Comparison of ENCODE assay signal across 25 cellular contexts in the genomic region with DNA sequence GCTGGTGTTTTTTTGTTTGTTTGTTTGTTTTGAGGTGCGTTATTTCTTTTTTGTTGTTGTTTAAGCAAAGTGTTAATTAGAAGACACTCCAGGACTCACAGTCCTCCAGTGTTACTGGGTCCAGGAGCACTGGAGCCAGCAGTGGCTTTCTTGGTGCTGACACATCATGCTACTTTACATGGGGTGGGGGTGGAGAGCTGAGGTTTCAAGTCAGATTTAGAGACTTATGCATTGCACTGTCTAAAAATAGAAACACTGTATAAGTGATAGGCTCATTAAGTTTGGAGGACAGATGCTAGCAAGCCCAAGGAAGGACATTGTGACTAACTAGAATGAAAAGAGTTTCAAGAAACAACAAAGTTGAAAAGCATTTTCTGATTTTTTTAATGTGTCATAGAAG.
"Had no signal": no experiment of that assay in that cellular context is flagged by ENCODE, and none has a peak within 500 bp of the region (broad histone marks: within the 10 kb centered on the region; RNA-seq: fewer than 3 reads in every experiment).

No MANE protein-coding gene starts in this region.

- H3K36me3 Mint-ChIP-seq: immature natural killer cell; natural killer cell; stimulated activated naive B cell treated with anti-CD40 and anti-IgM and Interleukin-4, amounts not matched to agents 10 μg/mL and 1 μg/mL and 100 μg/mL, for 72 hours had no signal

- H3K27ac Mint-ChIP-seq: immature natural killer cell; natural killer cell; stimulated activated naive B cell treated with anti-CD40 and anti-IgM and Interleukin-4, amounts not matched to agents 10 μg/mL and 1 μg/mL and 100 μg/mL, for 72 hours; stimulated activated naive CD8-positive, alpha-beta T cell treated with anti-CD3 and anti-CD28 coated beads, Interleukin-15, Interleukin-2, amounts not matched to agents 100 ng/mL and 50 ng/mL, for 24 hours had no signal

- H3K4me1 ChIP-seq: lower lobe of right lung, pancreas, right lobe of liver, tibial nerve, upper lobe of left lung had no signal

- ATAC-seq: left colon; left ventricle myocardium superior; lower lobe of right lung; natural killer cell; pancreas; right lobe of liver; stimulated activated naive B cell treated with anti-CD40 and anti-IgM and Interleukin-4, amounts not matched to agents 10 μg/mL and 1 μg/mL and 100 μg/mL, for 72 hours had no signal

- H3K4me3 Mint-ChIP-seq: immature natural killer cell; natural killer cell; neural crest cell; stimulated activated naive B cell treated with anti-CD40 and anti-IgM and Interleukin-4, amounts not matched to agents 10 μg/mL and 1 μg/mL and 100 μg/mL, for 72 hours; stimulated activated naive CD8-positive, alpha-beta T cell treated with anti-CD3 and anti-CD28 coated beads, Interleukin-15, Interleukin-2, amounts not matched to agents 100 ng/mL and 50 ng/mL, for 24 hours had no signal

- H3K36me3 ChIP-seq: lower lobe of right lung, neutrophil, pancreas, right lobe of liver, thoracic aorta, tibial nerve, upper lobe of left lung had no signal

- H3K4me1 Mint-ChIP-seq: immature natural killer cell; natural killer cell; neural crest cell; stimulated activated naive B cell treated with anti-CD40 and anti-IgM and Interleukin-4, amounts not matched to agents 10 μg/mL and 1 μg/mL and 100 μg/mL, for 72 hours had no signal

- H3K27me3 Mint-ChIP-seq: stimulated activated naive B cell treated with anti-CD40 and anti-IgM and Interleukin-4, amounts not matched to agents 10 μg/mL and 1 μg/mL and 100 μg/mL, for 72 hours; stimulated activated naive CD8-positive, alpha-beta T cell treated with anti-CD3 and anti-CD28 coated beads, Interleukin-15, Interleukin-2, amounts not matched to agents 100 ng/mL and 50 ng/mL, for 24 hours had no signal

- H3K4me3 ChIP-seq: dorsolateral prefrontal cortex, lower lobe of right lung, pancreas, right lobe of liver, thoracic aorta, tibial nerve, upper lobe of left lung had no signal

- FAIRE-seq: frontal cortex, pancreas, small intestine, urothelium cell line had no signal

- H3K27ac ChIP-seq: dorsolateral prefrontal cortex, lower lobe of right lung, neutrophil, pancreas, right lobe of liver, thoracic aorta, tibial nerve, upper lobe of left lung had no signal

- H3K9me3 ChIP-seq: lower lobe of right lung, neutrophil, pancreas, right lobe of liver, thoracic aorta, tibial nerve, upper lobe of left lung had no signal

- DNase-seq: dorsolateral prefrontal cortex; effector CD4-positive, alpha-beta T cell; hypothalamus; immature natural killer cell; islet precursor cell; kidney glomerular epithelial cell; left colon; left ventricle myocardium superior; lower lobe of right lung; natural killer cell; pancreas; retina; right lobe of liver; small intestine; stimulated activated CD4-positive, alpha-beta T cell treated with anti-CD3 and anti-CD28 coated beads, Interleukin-15, amount 100 ng/mL, for 24 hours; stimulated activated CD4-positive, alpha-beta T cell treated with anti-CD3 and anti-CD28 coated beads, Interleukin-2, amount 100 ng/mL, for 48 hours; stimulated activated naive B cell treated with anti-CD40 and anti-IgM and Interleukin-4, amounts not matched to agents 10 μg/mL and 1 μg/mL and 100 μg/mL, for 72 hours; upper lobe of left lung had no signal

- H3K27me3 ChIP-seq: neutrophil, pancreas, right lobe of liver, tibial nerve, upper lobe of left lung had no signal
